ENCODE assay signal across 11 cellular contexts in genomic region chr10:83886871-83887270, GRCh38.
"Had no signal": no experiment of that assay in that cellular context is flagged by ENCODE, and none has a peak within 500 bp of the region (broad histone marks: within the 10 kb centered on the region; RNA-seq: fewer than 3 reads in every experiment).

No MANE protein-coding gene starts in this region.

- H3K27ac ChIP-seq: sigmoid colon, tibial nerve had no signal

- H3K9me3 ChIP-seq: sigmoid colon, tibial nerve had no signal

- H3K4me3 ChIP-seq: sigmoid colon, tibial nerve had no signal

- H3K36me3 ChIP-seq: sigmoid colon, tibial nerve had no signal

- H3K27me3 ChIP-seq: sigmoid colon, tibial nerve had no signal

- ATAC-seq: effector memory CD8-positive, alpha-beta T cell; stimulated activated naive B cell treated with anti-CD40 and anti-IgM and Interleukin-4, amounts not matched to agents 10 μg/mL and 1 μg/mL and 100 μg/mL, for 72 hours had no signal

- DNase-seq: activated CD4-positive, alpha-beta T cell treated with anti-CD3 and anti-CD28 coated beads for 4 hours; activated naive CD4-positive, alpha-beta T cell treated with anti-CD3 and anti-CD28 coated beads, Interleukin-2, amount 10 ng/mL, durations not matched to agents 7 days and 5 days; central memory CD4-positive, alpha-beta T cell; cortex of kidney; effector memory CD8-positive, alpha-beta T cell; hippocampal formation; nephron progenitor cell; sigmoid colon; stimulated activated CD4-positive, alpha-beta T cell treated with anti-CD3 and anti-CD28 coated beads, Interleukin-2, amount 100 ng/mL, for 24 hours; stimulated activated naive B cell treated with anti-CD40 and anti-IgM and Interleukin-4, amounts not matched to agents 10 μg/mL and 1 μg/mL and 100 μg/mL, for 72 hours had no signal
